ENCODE assay signal across 1 cellular context in the genomic region with DNA sequence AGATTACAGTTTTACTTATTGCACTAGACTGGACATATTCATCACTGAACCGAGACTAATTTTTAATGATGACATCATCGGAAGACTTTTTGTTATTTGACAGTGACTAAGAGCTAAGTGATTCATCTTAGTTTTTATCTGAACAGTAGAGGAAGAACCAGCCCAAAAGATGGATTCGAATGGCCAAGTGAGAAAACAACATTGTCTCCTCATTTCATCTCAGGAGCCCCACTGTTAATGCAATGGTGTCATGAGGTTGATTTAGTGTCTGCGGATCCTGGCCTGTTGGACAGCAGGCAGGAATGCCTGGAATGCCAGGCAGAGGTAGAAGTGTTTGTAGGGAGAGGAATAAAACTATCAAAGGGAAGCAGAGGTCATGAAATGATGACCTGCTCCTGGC.
TF ChIP-seq lines count a peak whose summit lies in the region.

No MANE protein-coding gene starts in this region.

TF ChIP-seq in GM23338, 12 proteins besides CTCF, POLR2A, EP300 and RAD21:
- TF ChIP-seq POLR2AphosphoS5 (IDR thresholded peaks at IDR 0.05; ENCODE audit: low read depth) (no peak), STAT1 (IDR thresholded peaks at IDR 0.05; ENCODE audit: unreplicated experiment) (no peak), JUNB (IDR thresholded peaks at IDR 0.05; ENCODE audit: unreplicated experiment) (no peak), ZNF114 (CRISPR knock-in tag; IDR thresholded peaks at IDR 0.05) (no peak), NANOG (IDR thresholded peaks at IDR 0.05; ENCODE audit: borderline replicate concordance) (no peak), ZNF331 (CRISPR knock-in tag; IDR thresholded peaks at IDR 0.05; ENCODE audit: low read depth) (no peak), EZH2 (IDR thresholded peaks at IDR 0.05; ENCODE audit: low read depth, unreplicated experiment) (no peak), CREB1 (CRISPR knock-in tag; IDR thresholded peaks at IDR 0.05; ENCODE audit: low read depth) (no peak)
- TF ChIP-seq, protein P1, sequence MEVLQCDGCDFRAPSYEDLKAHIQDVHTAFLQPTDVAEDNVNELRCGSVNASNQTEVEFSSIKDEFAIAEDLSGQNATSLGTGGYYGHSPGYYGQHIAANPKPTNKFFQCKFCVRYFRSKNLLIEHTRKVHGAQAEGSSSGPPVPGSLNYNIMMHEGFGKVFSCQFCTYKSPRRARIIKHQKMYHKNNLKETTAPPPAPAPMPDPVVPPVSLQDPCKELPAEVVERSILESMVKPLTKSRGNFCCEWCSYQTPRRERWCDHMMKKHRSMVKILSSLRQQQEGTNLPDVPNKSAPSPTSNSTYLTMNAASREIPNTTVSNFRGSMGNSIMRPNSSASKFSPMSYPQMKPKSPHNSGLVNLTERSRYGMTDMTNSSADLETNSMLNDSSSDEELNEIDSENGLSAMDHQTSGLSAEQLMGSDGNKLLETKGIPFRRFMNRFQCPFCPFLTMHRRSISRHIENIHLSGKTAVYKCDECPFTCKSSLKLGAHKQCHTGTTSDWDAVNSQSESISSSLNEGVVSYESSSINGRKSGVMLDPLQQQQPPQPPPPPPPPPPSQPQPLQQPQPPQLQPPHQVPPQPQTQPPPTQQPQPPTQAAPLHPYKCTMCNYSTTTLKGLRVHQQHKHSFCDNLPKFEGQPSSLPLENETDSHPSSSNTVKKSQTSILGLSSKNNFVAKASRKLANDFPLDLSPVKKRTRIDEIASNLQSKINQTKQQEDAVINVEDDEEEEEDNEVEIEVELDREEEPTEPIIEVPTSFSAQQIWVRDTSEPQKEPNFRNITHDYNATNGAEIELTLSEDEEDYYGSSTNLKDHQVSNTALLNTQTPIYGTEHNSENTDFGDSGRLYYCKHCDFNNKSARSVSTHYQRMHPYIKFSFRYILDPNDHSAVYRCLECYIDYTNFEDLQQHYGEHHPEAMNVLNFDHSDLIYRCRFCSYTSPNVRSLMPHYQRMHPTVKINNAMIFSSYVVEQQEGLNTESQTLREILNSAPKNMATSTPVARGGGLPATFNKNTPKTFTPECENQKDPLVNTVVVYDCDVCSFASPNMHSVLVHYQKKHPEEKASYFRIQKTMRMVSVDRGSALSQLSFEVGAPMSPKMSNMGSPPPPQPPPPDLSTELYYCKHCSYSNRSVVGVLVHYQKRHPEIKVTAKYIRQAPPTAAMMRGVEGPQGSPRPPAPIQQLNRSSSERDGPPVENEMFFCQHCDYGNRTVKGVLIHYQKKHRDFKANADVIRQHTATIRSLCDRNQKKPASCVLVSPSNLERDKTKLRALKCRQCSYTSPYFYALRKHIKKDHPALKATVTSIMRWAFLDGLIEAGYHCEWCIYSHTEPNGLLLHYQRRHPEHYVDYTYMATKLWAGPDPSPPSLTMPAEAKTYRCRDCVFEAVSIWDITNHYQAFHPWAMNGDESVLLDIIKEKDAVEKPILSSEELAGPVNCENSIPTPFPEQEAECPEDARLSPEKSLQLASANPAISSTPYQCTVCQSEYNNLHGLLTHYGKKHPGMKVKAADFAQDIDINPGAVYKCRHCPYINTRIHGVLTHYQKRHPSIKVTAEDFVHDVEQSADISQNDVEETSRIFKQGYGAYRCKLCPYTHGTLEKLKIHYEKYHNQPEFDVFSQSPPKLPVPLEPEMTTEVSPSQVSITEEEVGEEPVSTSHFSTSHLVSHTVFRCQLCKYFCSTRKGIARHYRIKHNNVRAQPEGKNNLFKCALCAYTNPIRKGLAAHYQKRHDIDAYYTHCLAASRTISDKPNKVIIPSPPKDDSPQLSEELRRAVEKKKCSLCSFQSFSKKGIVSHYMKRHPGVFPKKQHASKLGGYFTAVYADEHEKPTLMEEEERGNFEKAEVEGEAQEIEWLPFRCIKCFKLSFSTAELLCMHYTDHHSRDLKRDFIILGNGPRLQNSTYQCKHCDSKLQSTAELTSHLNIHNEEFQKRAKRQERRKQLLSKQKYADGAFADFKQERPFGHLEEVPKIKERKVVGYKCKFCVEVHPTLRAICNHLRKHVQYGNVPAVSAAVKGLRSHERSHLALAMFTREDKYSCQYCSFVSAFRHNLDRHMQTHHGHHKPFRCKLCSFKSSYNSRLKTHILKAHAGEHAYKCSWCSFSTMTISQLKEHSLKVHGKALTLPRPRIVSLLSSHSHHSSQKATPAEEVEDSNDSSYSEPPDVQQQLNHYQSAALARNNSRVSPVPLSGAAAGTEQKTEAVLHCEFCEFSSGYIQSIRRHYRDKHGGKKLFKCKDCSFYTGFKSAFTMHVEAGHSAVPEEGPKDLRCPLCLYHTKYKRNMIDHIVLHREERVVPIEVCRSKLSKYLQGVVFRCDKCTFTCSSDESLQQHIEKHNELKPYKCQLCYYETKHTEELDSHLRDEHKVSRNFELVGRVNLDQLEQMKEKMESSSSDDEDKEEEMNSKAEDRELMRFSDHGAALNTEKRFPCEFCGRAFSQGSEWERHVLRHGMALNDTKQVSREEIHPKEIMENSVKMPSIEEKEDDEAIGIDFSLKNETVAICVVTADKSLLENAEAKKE (CRISPR knock-in tag; IDR thresholded peaks at IDR 0.05), result no peak
- TF ChIP-seq, protein P2, sequence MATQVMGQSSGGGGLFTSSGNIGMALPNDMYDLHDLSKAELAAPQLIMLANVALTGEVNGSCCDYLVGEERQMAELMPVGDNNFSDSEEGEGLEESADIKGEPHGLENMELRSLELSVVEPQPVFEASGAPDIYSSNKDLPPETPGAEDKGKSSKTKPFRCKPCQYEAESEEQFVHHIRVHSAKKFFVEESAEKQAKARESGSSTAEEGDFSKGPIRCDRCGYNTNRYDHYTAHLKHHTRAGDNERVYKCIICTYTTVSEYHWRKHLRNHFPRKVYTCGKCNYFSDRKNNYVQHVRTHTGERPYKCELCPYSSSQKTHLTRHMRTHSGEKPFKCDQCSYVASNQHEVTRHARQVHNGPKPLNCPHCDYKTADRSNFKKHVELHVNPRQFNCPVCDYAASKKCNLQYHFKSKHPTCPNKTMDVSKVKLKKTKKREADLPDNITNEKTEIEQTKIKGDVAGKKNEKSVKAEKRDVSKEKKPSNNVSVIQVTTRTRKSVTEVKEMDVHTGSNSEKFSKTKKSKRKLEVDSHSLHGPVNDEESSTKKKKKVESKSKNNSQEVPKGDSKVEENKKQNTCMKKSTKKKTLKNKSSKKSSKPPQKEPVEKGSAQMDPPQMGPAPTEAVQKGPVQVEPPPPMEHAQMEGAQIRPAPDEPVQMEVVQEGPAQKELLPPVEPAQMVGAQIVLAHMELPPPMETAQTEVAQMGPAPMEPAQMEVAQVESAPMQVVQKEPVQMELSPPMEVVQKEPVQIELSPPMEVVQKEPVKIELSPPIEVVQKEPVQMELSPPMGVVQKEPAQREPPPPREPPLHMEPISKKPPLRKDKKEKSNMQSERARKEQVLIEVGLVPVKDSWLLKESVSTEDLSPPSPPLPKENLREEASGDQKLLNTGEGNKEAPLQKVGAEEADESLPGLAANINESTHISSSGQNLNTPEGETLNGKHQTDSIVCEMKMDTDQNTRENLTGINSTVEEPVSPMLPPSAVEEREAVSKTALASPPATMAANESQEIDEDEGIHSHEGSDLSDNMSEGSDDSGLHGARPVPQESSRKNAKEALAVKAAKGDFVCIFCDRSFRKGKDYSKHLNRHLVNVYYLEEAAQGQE (IDR thresholded peaks at IDR 0.05; ENCODE audit: unreplicated experiment), result no peak
